7 cellular contexts compared by ENCODE assay signal in the genomic region with DNA sequence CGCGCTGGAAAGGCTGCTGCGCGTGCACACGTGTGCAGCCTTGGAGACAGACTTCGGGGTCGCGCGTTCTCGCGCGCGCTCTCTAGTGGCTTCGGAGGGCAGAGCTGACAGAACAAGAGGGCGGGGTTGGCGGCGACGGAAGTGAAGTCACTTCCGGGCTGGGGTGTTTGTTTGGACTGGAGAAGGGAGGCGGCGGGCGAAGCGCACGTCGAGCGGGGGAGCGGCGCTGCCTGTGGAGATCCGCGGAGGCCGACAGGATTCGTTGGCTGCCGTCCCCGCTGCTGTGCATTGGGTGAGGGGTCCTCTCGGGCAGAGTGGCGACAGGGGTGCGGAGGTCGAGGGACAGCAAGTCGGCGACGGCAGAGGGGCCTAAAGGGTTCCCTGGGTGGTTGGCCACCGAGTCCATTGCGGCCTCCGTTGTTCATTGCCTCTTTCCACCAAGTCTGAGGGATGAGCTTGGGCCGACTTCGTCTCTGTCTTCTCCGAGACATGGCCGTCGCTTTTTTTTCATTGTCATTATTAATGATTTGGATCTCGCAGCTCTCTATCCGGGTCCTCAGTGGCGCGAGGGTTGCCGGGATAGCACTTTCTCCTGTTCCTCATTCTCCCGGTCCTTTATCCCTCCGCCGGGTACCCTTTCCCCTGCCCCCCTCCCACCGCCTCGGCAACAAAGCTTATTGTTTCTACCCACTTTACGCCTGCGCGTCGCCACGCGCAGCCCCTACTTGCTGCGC.
DNase-seq lines count a peak whose midpoint lies in the region; ATAC-seq and TF ChIP-seq lines count a peak whose summit lies in the region.

A gene with protein sequence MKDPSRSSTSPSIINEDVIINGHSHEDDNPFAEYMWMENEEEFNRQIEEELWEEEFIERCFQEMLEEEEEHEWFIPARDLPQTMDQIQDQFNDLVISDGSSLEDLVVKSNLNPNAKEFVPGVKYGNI (plus strand): TSS at position 166 of the 734 bp plus-strand sequence. CDS start 21,931 bp downstream, outside the sequence.

- TF ChIP-seq CTCF in retinal pigment epithelial cell (conservative IDR thresholded peaks at IDR 0.05; ENCODE audit: low read depth, low read length) = peak; percentile 73

- ATAC-seq in GM18508 (IDR thresholded peaks at IDR 0.05; ENCODE audit: insufficient read depth, unreplicated experiment) = peak; percentile 67
- peak; percentile 90 for ATAC-seq in HG03025 (IDR thresholded peaks at IDR 0.05; ENCODE audit: low FRiP score, unreplicated experiment)

- peak; percentile 94 to 95 for DNase-seq in NCI-H2081 (lab: John Stamatoyannopoulos, UW)
- DNase-seq in T1000 (lab: John Stamatoyannopoulos, UW) = peak; percentile 95
- DNase-seq in astrocyte of the hippocampus (ENCODE audit: low read depth, low spot score) = peak; percentile 100
- peak; percentile 94 to 98 for DNase-seq in hippocampal formation (lab: John Stamatoyannopoulos, UW)
- DNase-seq in retinal pigment epithelial cell (ENCODE audit: low read depth) = peak; percentile 92

- H3K4me3 ChIP-seq in retinal pigment epithelial cell (ENCODE audit: low read length) = peak within 1 kb of the TSS; percentile 97

Comparison
In these comparisons a context has a peak if more than half of its experiments do, and no peak if none do; other contexts are left out.
1. Peak in every context shown above with its lines: DNase-seq, ATAC-seq and H3K4me3 ChIP-seq.